ENCODE assay signal across 9 cellular contexts in the genomic region with DNA sequence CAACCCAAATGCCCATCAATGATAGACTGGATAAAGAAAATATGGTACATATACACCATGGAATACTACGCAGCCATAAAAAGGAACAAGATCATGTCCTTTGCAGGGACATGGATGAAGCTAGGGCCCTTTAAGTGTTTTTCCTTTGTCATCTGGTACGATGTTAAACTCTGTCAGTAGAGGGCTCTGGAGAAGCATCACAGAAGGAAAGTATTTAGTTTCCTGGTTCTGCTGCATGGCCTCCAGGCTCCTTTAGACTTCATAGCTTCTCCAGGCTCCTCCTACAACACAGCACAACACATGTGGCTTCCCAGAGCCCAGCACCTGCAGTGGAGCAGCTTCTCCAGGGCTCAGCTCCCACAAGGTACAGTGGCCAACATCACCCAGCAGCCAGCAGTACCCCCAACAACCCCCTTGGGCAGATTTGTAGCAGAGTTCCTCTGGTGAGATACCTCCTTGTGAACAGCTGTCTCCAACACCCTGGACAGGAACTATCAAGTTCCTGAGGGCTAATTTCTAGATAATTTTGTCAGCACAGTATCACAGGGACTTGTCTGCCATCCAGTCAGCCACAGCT.
DNase-seq lines count a peak whose midpoint lies in the region; ATAC-seq and TF ChIP-seq lines count a peak whose summit lies in the region.
"Had no signal": no experiment of that assay in that cellular context is flagged by ENCODE, and none has a peak within 500 bp of the region (broad histone marks: within the 10 kb centered on the region; RNA-seq: fewer than 3 reads in every experiment).

No MANE protein-coding gene starts in this region.

- H3K27me3 ChIP-seq in OCI-LY1 (ENCODE audit: insufficient read depth, low read length) (no peaks in the 10 kb centered on the region), foreskin keratinocyte (peaks cover 28% of the 10 kb centered on the region), tibial nerve (no peaks in the 10 kb centered on the region), MG63 (no peaks in the 10 kb centered on the region)

- ATAC-seq in GM21786 (IDR thresholded peaks at IDR 0.05; ENCODE audit: unreplicated experiment) (peak; percentile 64), foreskin keratinocyte (peak; percentile 65)

- DNase-seq in EL (peak; percentile 31), foreskin keratinocyte (peak; percentile 20 to 51), tibial nerve (ENCODE audit: low spot score in 2 of 2) (no peak), hepatic stellate cell (ENCODE audit: low spot score) (no peak), MG63 (no peak), mesenteric fat pad (ENCODE audit: low spot score) (no peak)

- H3K9me2 ChIP-seq in OCI-LY1 (ENCODE audit: low read depth, low read length): no peaks in the 10 kb centered on the region

- H3K4me3 ChIP-seq in OCI-LY1 (ENCODE audit: low read depth, low read length, poor library complexity, severe bottlenecking): no peak overlapping the region
- H3K4me3 ChIP-seq in tibial nerve: no peak overlapping the region
- no peak overlapping the region for H3K4me3 ChIP-seq in MG63

- H2AFZ ChIP-seq in OCI-LY1 (ENCODE audit: low read length): no peak overlapping the region

- peak; percentile 36; the same call in 1 of the 2 replicates for TF ChIP-seq CTCF in OCI-LY1 (IDR thresholded peaks at IDR 0.05; ENCODE audit: low read length)
- TF ChIP-seq CTCF in foreskin keratinocyte (conservative IDR thresholded peaks at IDR 0.05): peak; percentile 63
- no peak for TF ChIP-seq CTCF in tibial nerve (IDR thresholded peaks at IDR 0.05)

- no peaks in the 10 kb centered on the region for H3K4me1 ChIP-seq in OCI-LY1 (ENCODE audit: insufficient read depth, low read length, severe bottlenecking)
- H3K4me1 ChIP-seq in foreskin keratinocyte: no peaks in the 10 kb centered on the region
- H3K4me1 ChIP-seq in tibial nerve: peaks cover 0 to 39% (median 0%) of the 10 kb centered on the region in 4 donors

- H3K36me3 ChIP-seq in OCI-LY1 (ENCODE audit: insufficient read depth, low read length) (no peaks in the 10 kb centered on the region), tibial nerve (no peaks in the 10 kb centered on the region), MG63 (no peaks in the 10 kb centered on the region)

- H3K79me2 ChIP-seq in OCI-LY1 (ENCODE audit: insufficient read depth, low read length): no peaks in the 10 kb centered on the region

- no peak overlapping the region for H3K4me2 ChIP-seq in OCI-LY1 (ENCODE audit: low read length)
- H3K4me2 ChIP-seq: KMS-11 had no signal

- WGBS in tibial nerve, 2 donors: 56 to 67% methylated on average over 2 of the region's 2 CpGs

- no peak for TF ChIP-seq POLR2A in tibial nerve (IDR thresholded peaks at IDR 0.05)

- no peak overlapping the region for H3K9ac ChIP-seq in OCI-LY1 (ENCODE audit: low read length)
- H3K9ac ChIP-seq: KMS-11 had no signal

- TF ChIP-seq EP300 in tibial nerve (IDR thresholded peaks at IDR 0.05): no peak

- H4K20me1 ChIP-seq in OCI-LY1 (ENCODE audit: insufficient read depth, low read length): no peaks in the 10 kb centered on the region

- no peaks in the 10 kb centered on the region for H3K9me3 ChIP-seq in OCI-LY1 (ENCODE audit: low read length)
- H3K9me3 ChIP-seq in tibial nerve: no peaks in the 10 kb centered on the region
- H3K9me3 ChIP-seq in MG63: no peaks in the 10 kb centered on the region

- H3F3A ChIP-seq in OCI-LY1 (ENCODE audit: insufficient read depth, low read length): no peaks in the 10 kb centered on the region

- H3K27ac ChIP-seq in OCI-LY1 (ENCODE audit: low read depth, low read length, poor library complexity, severe bottlenecking): no peak overlapping the region
- H3K27ac ChIP-seq in foreskin keratinocyte: no peak overlapping the region
- H3K27ac ChIP-seq in tibial nerve: peak overlapping the region in 1 of 4 donors; percentile 67
- H3K27ac ChIP-seq: KMS-11 had no signal

Comparison
In these comparisons a context has a peak if more than half of its experiments do, and no peak if none do; other contexts are left out.
1. DNase-seq: peak in EL (single experiment) and foreskin keratinocyte (2 of 2); none in tibial nerve (0 of 2), hepatic stellate cell (single experiment), MG63 (single experiment) and mesenteric fat pad (single experiment).
2. CTCF ChIP-seq: peak in OCI-LY1 (single experiment) and foreskin keratinocyte (single experiment); none in tibial nerve (0 of 5).